In the genomic region with DNA sequence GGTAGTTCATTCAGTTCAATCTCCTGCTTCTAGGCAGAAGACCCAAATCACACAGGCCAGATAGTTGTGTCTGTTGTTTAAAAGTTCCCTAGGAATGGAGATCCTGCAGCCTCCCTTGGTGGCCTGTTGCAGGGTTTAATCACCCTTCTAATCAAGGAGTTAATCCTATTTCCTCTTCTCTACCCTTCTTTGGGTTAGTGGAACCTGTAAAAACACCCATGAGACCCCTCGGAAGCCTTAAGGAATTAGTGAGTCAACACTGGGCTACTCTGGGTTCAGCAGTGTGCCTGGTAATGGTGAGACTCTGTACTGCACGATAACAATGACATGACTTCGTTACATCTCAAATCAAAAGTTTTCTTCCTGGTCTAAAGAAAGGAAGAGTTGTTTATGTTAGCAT, we compare ENCODE assay signal across 21 cellular contexts.
"Had no signal": no experiment of that assay in that cellular context is flagged by ENCODE, and none has a peak within 500 bp of the region (broad histone marks: within the 10 kb centered on the region; RNA-seq: fewer than 3 reads in every experiment).

No MANE protein-coding gene starts in this region.

- ATAC-seq: body of pancreas; foreskin keratinocyte; mucosa of descending colon; sciatic nerve; stimulated activated naive CD8-positive, alpha-beta T cell treated with anti-CD3 and anti-CD28 coated beads, Interleukin-15, Interleukin-2, amounts not matched to agents 100 U/mL and 50 U/mL, for 24 hours; upper lobe of right lung had no signal

- H3K4me1 Mint-ChIP-seq: activated naive CD4-positive, alpha-beta T cell treated with anti-CD3 and anti-CD28 coated beads, Interleukin-2, amount 50 U/mL, for 24 hours; naive B cell had no signal

- H3K27me3 ChIP-seq: body of pancreas, cardiac muscle cell, foreskin keratinocyte, thyroid gland, upper lobe of right lung had no signal

- H3K36me3 Mint-ChIP-seq: activated naive CD4-positive, alpha-beta T cell treated with anti-CD3 and anti-CD28 coated beads, Interleukin-2, amount 50 U/mL, for 24 hours; naive B cell had no signal

- H3K27ac ChIP-seq: body of pancreas, cardiac muscle cell, foreskin keratinocyte, thyroid gland, upper lobe of right lung, VCaP had no signal

- H3K4me1 ChIP-seq: body of pancreas, thyroid gland, upper lobe of right lung had no signal

- DNase-seq: activated CD4-positive, alpha-beta T cell treated with anti-CD3 and anti-CD28 coated beads for 1 hour; activated CD4-positive, alpha-beta T cell treated with anti-CD3 and anti-CD28 coated beads, Interleukin-2, amount 50 U/mL, for 1 hour; activated gamma-delta T cell treated with Interleukin-2 at 50 U/mL for 16 hours; activated T-cell treated with anti-CD3 and anti-CD28 coated beads, Interleukin-2, amount 50 U/mL, for 1 hour; anterior cingulate cortex; body of pancreas; cortex of kidney; foreskin keratinocyte; mucosa of descending colon; naive B cell; occipital lobe; posterior cingulate gyrus; small intestine; stimulated activated CD4-positive, alpha-beta T cell treated with anti-CD3 and anti-CD28 coated beads, Interleukin-4, amount 100 ng/mL, for 24 hours; stimulated activated naive CD8-positive, alpha-beta T cell treated with anti-CD3 and anti-CD28 coated beads, Interleukin-15, Interleukin-2, amounts not matched to agents 100 U/mL and 50 U/mL, for 24 hours; thyroid gland; upper lobe of right lung had no signal

- H3K4me3 Mint-ChIP-seq: activated naive CD4-positive, alpha-beta T cell treated with anti-CD3 and anti-CD28 coated beads, Interleukin-2, amount 50 U/mL, for 24 hours; naive B cell had no signal

- H3K9me3 Mint-ChIP-seq: activated naive CD4-positive, alpha-beta T cell treated with anti-CD3 and anti-CD28 coated beads, Interleukin-2, amount 50 U/mL, for 24 hours; naive B cell had no signal

- H3K27ac Mint-ChIP-seq: activated naive CD4-positive, alpha-beta T cell treated with anti-CD3 and anti-CD28 coated beads, Interleukin-2, amount 50 U/mL, for 24 hours; naive B cell had no signal

- H3K27me3 Mint-ChIP-seq: activated naive CD4-positive, alpha-beta T cell treated with anti-CD3 and anti-CD28 coated beads, Interleukin-2, amount 50 U/mL, for 24 hours had no signal

- H3K9me3 ChIP-seq: body of pancreas, mucosa of descending colon, thyroid gland, upper lobe of right lung had no signal

- H3K36me3 ChIP-seq: cardiac muscle cell, thyroid gland, upper lobe of right lung had no signal

- H3K4me3 ChIP-seq: body of pancreas, cardiac muscle cell, mucosa of descending colon, thyroid gland, upper lobe of right lung had no signal
